Comparison of ENCODE assay signal across 30 cellular contexts in the genomic region with DNA sequence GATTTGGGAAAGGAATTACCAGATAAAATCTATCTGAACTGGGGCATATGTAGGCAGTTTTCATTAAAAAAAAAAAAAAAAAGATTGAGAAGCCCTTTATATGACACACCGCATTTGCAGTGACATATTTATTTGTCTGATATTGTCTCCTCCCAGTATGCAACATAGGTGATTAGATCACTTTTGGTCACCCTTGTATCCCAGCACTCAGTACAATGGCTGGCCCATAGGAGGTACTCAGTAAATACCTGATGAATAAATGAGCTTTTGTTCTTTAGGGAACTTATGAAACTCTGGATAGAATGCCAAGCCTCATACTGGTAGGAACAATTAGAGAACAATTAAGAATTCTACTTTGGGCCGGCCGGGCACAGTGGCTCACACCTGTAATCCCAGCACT.
"Had no signal": no experiment of that assay in that cellular context is flagged by ENCODE, and none has a peak within 500 bp of the region (broad histone marks: within the 10 kb centered on the region; RNA-seq: fewer than 3 reads in every experiment).

No MANE protein-coding gene starts in this region.

- H3K9me3 ChIP-seq: adrenal gland, esophagus squamous epithelium had no signal

- H3K4me1 ChIP-seq: adrenal gland, gastroesophageal sphincter had no signal

- H3K36me3 ChIP-seq: adrenal gland, esophagus squamous epithelium, gastroesophageal sphincter, heart right ventricle, WERI-Rb-1 had no signal

- DNase-seq: activated B cell treated with CpG ODN at 0.5 μM for 24 hours; activated CD4-positive, alpha-beta T cell treated with anti-CD3 and anti-CD28 coated beads for 48 hours; activated CD4-positive, alpha-beta T cell treated with anti-CD3 and anti-CD28 coated beads, Interleukin-2, amount 50 U/mL, for 1 hour; activated CD4-positive, alpha-beta T cell treated with anti-CD3 and anti-CD28 coated beads, Interleukin-2, amount 50 U/mL, for 48 hours; activated CD8-positive, alpha-beta memory T cell treated with anti-CD3 and anti-CD28 coated beads for 24 hours; activated CD8-positive, alpha-beta T cell treated with anti-CD3 and anti-CD28 coated beads for 36 hours; activated effector memory CD4-positive, alpha-beta T cell treated with Interleukin-2 at 50 U/mL for 16 hours; activated gamma-delta T cell treated with Interleukin-2 at 50 U/mL for 16 hours; activated naive CD4-positive, alpha-beta T cell treated with anti-CD3 and anti-CD28 coated beads for 36 hours; activated naive CD8-positive, alpha-beta T cell treated with anti-CD3 and anti-CD28 coated beads for 36 hours; activated naive CD8-positive, alpha-beta T cell treated with anti-CD3 and anti-CD28 coated beads, Interleukin-2, amount 50 U/mL, for 24 hours; activated T-cell treated with anti-CD3 and anti-CD28 coated beads, Interleukin-2, amount 50 U/mL, for 4 hours; adrenal gland; amygdala; aorta; dorsolateral prefrontal cortex; effector memory CD4-positive, alpha-beta T cell; erythroblast; esophagus squamous epithelium; foreskin melanocyte; heart right ventricle; T-helper 1 cell; T-helper 17 cell; T1000; WERI-Rb-1 had no signal

- H3K4me3 ChIP-seq: adrenal gland, coronary artery, dorsolateral prefrontal cortex, esophagus squamous epithelium, gastroesophageal sphincter, heart right ventricle had no signal

- H3K27me3 ChIP-seq: dorsolateral prefrontal cortex had no signal

- FAIRE-seq: bronchial epithelial cell had no signal

- H3K27ac ChIP-seq: adrenal gland, coronary artery, dorsolateral prefrontal cortex, esophagus squamous epithelium, heart right ventricle, WERI-Rb-1 had no signal

- ATAC-seq: activated CD4-positive, CD25-positive, alpha-beta regulatory T cell treated with anti-CD3 and anti-CD28 coated beads, Interleukin-2, amount 50 U/mL, for 24 hours; activated CD8-positive, alpha-beta T cell treated with anti-CD3 and anti-CD28 coated beads for 36 hours; activated naive CD8-positive, alpha-beta T cell treated with anti-CD3 and anti-CD28 coated beads, Interleukin-2, amount 50 U/mL, for 24 hours; activated T-cell treated with anti-CD3 and anti-CD28 coated beads, Interleukin-2, amount 50 U/mL, for 4 hours; activated T-helper 17 cell treated with anti-CD3 and anti-CD28 coated beads, Interleukin-2, amount 50 U/mL, for 72 hours; heart right ventricle; T-helper 17 cell had no signal
